Comparison of ENCODE assay signal across 1 cellular context in the genomic region with DNA sequence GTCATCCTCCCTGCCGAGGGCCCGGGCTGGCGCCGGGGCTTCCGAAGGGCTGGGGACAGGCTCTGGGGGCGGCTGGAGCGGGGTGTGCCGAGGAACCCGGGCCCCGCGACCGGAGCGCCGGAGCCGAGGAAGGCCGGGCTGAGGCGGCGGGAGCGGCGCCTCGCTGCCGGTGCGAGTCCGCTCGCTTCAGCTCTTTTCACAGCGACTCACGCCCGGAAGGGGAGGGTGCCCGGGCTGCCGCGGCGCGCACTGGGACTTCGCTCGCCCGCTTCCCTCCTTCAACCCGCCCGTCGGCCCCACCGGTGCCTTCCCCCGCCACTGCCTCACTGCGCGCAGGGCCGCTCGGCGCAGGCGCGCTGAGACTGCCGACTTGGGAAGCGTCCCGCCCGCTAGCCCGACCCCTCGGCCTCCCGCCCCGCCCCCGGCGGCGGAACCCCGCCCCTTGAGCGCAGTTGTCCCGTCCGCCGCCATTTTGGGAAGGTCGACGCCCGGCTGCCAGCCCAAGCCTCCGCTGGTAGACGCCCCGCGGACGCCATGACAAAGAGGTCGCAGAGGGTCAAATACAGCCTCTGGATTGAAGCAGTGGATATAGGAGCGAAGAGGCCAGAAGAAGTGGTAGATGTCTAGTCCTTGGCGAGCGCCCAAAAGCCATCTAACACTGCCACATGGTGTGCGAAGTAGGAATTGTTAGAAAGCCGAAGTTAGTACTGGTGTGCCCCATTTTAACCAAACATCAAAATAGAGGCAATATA.
A peak's percentile ranks its signal among the peaks of the same experiment; 100 is the strongest.
TF ChIP-seq lines count a peak whose summit lies in the region.

A gene with protein sequence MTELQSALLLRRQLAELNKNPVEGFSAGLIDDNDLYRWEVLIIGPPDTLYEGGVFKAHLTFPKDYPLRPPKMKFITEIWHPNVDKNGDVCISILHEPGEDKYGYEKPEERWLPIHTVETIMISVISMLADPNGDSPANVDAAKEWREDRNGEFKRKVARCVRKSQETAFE (minus strand): TSS at position 364 of the 752 bp plus-strand sequence. CDS start 359 bp downstream, at position 5.

TF ChIP-seq in GM12878, 131 proteins besides CTCF, POLR2A, EP300 and RAD21 (continued from another document and continues in another):
- TF ChIP-seq KAT2A (conservative IDR thresholded peaks at IDR 0.05; ENCODE audit: control insufficient read depth, low read depth, low read length) (no peak), ZNF207 (IDR thresholded peaks at IDR 0.05; ENCODE audit: borderline replicate concordance) (no peak; the same call in 1 of the 2 replicates), MTA2 (IDR thresholded peaks at IDR 0.05; ENCODE audit: low read depth) (no peak), WRNIP1 (IDR thresholded peaks at IDR 0.05; ENCODE audit: borderline replicate concordance, low read depth, low read length) (no peak), NR2C2 (IDR thresholded peaks at IDR 0.05; ENCODE audit: borderline replicate concordance, control insufficient read depth, insufficient read length, low read depth) (no peak), FOXK2 (IDR thresholded peaks at IDR 0.05) (no peak), SREBF2 (IDR thresholded peaks at IDR 0.05; ENCODE audit: low read length) (no peak), EGR1 (IDR thresholded peaks at IDR 0.05; ENCODE audit: borderline replicate concordance in 1 of 2, low read depth in 2 of 2, low read length in 2 of 2) (peak in 1 of 2 experiments; percentile 66; a peak in 1 of 3 replicates), HDGF (IDR thresholded peaks at IDR 0.05) (peak; percentile 33; the same call in 1 of the 2 replicates), CHD2 (IDR thresholded peaks at IDR 0.05; ENCODE audit: borderline replicate concordance, low read depth, low read length) (0 out of 2 replicates have a peak, but pooled peaks have one; percentile 31), POLR2AphosphoS2 (IDR thresholded peaks at IDR 0.05; ENCODE audit: low read depth, low read length) (0 out of 2 replicates have a peak, but pooled peaks have one; percentile 51), PML (IDR thresholded peaks at IDR 0.05; ENCODE audit: low read length) (peak; percentile 55; the same call in 1 of the 2 replicates), TCF7 (IDR thresholded peaks at IDR 0.05; ENCODE audit: borderline replicate concordance) (no peak), FOS (IDR thresholded peaks at IDR 0.05; ENCODE audit: borderline replicate concordance, extremely low read depth, insufficient read length) (no peak), ZNF217 (IDR thresholded peaks at IDR 0.05) (no peak), IRF4 (IDR thresholded peaks at IDR 0.05; ENCODE audit: low read depth, low read length) (no peak), TBL1XR1 (IDR thresholded peaks at IDR 0.05; ENCODE audit: low read depth, low read length) (0 out of 2 replicates have a peak, but pooled peaks have one; percentile 10), NBN (IDR thresholded peaks at IDR 0.05) (peak; percentile 54), JUNB (IDR thresholded peaks at IDR 0.05) (no peak), ETV6 (conservative IDR thresholded peaks at IDR 0.05 in 1 of 2, IDR thresholded peaks at IDR 0.05 in 1 of 2; ENCODE audit: borderline replicate concordance in 1 of 2, low read depth in 1 of 2) (no peak), MYC (IDR thresholded peaks at IDR 0.05; ENCODE audit: insufficient read depth, insufficient read length, insufficient replicate concordance, low read length, severe bottlenecking) (no peak), EZH2 (IDR thresholded peaks at IDR 0.05; ENCODE audit: borderline replicate concordance, control insufficient read depth, low read depth, low read length) (no peak), CBX5 (IDR thresholded peaks at IDR 0.05; ENCODE audit: low read depth) (no peak), ZNF622 (IDR thresholded peaks at IDR 0.05) (no peak)
- TF ChIP-seq, protein P1, sequence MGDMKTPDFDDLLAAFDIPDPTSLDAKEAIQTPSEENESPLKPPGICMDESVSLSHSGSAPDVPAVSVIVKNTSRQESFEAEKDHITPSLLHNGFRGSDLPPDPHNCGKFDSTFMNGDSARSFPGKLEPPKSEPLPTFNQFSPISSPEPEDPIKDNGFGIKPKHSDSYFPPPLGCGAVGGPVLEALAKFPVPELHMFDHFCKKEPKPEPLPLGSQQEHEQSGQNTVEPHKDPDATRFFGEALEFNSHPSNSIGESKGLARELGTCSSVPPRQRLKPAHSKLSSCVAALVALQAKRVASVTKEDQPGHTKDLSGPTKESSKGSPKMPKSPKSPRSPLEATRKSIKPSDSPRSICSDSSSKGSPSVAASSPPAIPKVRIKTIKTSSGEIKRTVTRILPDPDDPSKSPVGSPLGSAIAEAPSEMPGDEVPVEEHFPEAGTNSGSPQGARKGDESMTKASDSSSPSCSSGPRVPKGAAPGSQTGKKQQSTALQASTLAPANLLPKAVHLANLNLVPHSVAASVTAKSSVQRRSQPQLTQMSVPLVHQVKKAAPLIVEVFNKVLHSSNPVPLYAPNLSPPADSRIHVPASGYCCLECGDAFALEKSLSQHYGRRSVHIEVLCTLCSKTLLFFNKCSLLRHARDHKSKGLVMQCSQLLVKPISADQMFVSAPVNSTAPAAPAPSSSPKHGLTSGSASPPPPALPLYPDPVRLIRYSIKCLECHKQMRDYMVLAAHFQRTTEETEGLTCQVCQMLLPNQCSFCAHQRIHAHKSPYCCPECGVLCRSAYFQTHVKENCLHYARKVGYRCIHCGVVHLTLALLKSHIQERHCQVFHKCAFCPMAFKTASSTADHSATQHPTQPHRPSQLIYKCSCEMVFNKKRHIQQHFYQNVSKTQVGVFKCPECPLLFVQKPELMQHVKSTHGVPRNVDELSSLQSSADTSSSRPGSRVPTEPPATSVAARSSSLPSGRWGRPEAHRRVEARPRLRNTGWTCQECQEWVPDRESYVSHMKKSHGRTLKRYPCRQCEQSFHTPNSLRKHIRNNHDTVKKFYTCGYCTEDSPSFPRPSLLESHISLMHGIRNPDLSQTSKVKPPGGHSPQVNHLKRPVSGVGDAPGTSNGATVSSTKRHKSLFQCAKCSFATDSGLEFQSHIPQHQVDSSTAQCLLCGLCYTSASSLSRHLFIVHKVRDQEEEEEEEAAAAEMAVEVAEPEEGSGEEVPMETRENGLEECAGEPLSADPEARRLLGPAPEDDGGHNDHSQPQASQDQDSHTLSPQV (IDR thresholded peaks at IDR 0.05): peak; percentile 100
- TF ChIP-seq, protein P2, sequence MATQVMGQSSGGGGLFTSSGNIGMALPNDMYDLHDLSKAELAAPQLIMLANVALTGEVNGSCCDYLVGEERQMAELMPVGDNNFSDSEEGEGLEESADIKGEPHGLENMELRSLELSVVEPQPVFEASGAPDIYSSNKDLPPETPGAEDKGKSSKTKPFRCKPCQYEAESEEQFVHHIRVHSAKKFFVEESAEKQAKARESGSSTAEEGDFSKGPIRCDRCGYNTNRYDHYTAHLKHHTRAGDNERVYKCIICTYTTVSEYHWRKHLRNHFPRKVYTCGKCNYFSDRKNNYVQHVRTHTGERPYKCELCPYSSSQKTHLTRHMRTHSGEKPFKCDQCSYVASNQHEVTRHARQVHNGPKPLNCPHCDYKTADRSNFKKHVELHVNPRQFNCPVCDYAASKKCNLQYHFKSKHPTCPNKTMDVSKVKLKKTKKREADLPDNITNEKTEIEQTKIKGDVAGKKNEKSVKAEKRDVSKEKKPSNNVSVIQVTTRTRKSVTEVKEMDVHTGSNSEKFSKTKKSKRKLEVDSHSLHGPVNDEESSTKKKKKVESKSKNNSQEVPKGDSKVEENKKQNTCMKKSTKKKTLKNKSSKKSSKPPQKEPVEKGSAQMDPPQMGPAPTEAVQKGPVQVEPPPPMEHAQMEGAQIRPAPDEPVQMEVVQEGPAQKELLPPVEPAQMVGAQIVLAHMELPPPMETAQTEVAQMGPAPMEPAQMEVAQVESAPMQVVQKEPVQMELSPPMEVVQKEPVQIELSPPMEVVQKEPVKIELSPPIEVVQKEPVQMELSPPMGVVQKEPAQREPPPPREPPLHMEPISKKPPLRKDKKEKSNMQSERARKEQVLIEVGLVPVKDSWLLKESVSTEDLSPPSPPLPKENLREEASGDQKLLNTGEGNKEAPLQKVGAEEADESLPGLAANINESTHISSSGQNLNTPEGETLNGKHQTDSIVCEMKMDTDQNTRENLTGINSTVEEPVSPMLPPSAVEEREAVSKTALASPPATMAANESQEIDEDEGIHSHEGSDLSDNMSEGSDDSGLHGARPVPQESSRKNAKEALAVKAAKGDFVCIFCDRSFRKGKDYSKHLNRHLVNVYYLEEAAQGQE (IDR thresholded peaks at IDR 0.05; ENCODE audit: low read depth, low read length): no peak
- TF ChIP-seq, protein P3, sequence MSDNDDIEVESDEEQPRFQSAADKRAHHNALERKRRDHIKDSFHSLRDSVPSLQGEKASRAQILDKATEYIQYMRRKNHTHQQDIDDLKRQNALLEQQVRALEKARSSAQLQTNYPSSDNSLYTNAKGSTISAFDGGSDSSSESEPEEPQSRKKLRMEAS (IDR thresholded peaks at IDR 0.05; ENCODE audit: low read depth, low read length): peak; percentile 34; the same call in 1 of the 2 replicates
- TF ChIP-seq, protein P4, sequence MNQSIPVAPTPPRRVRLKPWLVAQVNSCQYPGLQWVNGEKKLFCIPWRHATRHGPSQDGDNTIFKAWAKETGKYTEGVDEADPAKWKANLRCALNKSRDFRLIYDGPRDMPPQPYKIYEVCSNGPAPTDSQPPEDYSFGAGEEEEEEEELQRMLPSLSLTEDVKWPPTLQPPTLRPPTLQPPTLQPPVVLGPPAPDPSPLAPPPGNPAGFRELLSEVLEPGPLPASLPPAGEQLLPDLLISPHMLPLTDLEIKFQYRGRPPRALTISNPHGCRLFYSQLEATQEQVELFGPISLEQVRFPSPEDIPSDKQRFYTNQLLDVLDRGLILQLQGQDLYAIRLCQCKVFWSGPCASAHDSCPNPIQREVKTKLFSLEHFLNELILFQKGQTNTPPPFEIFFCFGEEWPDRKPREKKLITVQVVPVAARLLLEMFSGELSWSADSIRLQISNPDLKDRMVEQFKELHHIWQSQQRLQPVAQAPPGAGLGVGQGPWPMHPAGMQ (IDR thresholded peaks at IDR 0.05; ENCODE audit: borderline replicate concordance): no peak
- TF ChIP-seq, protein P5, sequence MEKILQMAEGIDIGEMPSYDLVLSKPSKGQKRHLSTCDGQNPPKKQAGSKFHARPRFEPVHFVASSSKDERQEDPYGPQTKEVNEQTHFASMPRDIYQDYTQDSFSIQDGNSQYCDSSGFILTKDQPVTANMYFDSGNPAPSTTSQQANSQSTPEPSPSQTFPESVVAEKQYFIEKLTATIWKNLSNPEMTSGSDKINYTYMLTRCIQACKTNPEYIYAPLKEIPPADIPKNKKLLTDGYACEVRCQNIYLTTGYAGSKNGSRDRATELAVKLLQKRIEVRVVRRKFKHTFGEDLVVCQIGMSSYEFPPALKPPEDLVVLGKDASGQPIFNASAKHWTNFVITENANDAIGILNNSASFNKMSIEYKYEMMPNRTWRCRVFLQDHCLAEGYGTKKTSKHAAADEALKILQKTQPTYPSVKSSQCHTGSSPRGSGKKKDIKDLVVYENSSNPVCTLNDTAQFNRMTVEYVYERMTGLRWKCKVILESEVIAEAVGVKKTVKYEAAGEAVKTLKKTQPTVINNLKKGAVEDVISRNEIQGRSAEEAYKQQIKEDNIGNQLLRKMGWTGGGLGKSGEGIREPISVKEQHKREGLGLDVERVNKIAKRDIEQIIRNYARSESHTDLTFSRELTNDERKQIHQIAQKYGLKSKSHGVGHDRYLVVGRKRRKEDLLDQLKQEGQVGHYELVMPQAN (conservative IDR thresholded peaks at IDR 0.05): peak; percentile 69
- TF ChIP-seq, protein P6, sequence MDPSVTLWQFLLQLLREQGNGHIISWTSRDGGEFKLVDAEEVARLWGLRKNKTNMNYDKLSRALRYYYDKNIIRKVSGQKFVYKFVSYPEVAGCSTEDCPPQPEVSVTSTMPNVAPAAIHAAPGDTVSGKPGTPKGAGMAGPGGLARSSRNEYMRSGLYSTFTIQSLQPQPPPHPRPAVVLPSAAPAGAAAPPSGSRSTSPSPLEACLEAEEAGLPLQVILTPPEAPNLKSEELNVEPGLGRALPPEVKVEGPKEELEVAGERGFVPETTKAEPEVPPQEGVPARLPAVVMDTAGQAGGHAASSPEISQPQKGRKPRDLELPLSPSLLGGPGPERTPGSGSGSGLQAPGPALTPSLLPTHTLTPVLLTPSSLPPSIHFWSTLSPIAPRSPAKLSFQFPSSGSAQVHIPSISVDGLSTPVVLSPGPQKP (IDR thresholded peaks at IDR 0.05; ENCODE audit: low read depth, low read length): no peak
- TF ChIP-seq, protein P7, sequence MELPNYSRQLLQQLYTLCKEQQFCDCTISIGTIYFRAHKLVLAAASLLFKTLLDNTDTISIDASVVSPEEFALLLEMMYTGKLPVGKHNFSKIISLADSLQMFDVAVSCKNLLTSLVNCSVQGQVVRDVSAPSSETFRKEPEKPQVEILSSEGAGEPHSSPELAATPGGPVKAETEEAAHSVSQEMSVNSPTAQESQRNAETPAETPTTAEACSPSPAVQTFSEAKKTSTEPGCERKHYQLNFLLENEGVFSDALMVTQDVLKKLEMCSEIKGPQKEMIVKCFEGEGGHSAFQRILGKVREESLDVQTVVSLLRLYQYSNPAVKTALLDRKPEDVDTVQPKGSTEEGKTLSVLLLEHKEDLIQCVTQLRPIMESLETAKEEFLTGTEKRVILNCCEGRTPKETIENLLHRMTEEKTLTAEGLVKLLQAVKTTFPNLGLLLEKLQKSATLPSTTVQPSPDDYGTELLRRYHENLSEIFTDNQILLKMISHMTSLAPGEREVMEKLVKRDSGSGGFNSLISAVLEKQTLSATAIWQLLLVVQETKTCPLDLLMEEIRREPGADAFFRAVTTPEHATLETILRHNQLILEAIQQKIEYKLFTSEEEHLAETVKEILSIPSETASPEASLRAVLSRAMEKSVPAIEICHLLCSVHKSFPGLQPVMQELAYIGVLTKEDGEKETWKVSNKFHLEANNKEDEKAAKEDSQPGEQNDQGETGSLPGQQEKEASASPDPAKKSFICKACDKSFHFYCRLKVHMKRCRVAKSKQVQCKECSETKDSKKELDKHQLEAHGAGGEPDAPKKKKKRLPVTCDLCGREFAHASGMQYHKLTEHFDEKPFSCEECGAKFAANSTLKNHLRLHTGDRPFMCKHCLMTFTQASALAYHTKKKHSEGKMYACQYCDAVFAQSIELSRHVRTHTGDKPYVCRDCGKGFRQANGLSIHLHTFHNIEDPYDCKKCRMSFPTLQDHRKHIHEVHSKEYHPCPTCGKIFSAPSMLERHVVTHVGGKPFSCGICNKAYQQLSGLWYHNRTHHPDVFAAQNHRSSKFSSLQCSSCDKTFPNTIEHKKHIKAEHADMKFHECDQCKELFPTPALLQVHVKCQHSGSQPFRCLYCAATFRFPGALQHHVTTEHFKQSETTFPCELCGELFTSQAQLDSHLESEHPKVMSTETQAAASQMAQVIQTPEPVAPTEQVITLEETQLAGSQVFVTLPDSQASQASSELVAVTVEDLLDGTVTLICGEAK (IDR thresholded peaks at IDR 0.05; ENCODE audit: borderline replicate concordance): no peak; the same call in 1 of the 2 replicates
- TF ChIP-seq, protein P8, sequence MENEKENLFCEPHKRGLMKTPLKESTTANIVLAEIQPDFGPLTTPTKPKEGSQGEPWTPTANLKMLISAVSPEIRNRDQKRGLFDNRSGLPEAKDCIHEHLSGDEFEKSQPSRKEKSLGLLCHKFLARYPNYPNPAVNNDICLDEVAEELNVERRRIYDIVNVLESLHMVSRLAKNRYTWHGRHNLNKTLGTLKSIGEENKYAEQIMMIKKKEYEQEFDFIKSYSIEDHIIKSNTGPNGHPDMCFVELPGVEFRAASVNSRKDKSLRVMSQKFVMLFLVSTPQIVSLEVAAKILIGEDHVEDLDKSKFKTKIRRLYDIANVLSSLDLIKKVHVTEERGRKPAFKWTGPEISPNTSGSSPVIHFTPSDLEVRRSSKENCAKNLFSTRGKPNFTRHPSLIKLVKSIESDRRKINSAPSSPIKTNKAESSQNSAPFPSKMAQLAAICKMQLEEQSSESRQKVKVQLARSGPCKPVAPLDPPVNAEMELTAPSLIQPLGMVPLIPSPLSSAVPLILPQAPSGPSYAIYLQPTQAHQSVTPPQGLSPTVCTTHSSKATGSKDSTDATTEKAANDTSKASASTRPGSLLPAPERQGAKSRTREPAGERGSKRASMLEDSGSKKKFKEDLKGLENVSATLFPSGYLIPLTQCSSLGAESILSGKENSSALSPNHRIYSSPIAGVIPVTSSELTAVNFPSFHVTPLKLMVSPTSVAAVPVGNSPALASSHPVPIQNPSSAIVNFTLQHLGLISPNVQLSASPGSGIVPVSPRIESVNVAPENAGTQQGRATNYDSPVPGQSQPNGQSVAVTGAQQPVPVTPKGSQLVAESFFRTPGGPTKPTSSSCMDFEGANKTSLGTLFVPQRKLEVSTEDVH (IDR thresholded peaks at IDR 0.05; ENCODE audit: low read depth, partially characterized antibody): no peak
